In the genomic region with DNA sequence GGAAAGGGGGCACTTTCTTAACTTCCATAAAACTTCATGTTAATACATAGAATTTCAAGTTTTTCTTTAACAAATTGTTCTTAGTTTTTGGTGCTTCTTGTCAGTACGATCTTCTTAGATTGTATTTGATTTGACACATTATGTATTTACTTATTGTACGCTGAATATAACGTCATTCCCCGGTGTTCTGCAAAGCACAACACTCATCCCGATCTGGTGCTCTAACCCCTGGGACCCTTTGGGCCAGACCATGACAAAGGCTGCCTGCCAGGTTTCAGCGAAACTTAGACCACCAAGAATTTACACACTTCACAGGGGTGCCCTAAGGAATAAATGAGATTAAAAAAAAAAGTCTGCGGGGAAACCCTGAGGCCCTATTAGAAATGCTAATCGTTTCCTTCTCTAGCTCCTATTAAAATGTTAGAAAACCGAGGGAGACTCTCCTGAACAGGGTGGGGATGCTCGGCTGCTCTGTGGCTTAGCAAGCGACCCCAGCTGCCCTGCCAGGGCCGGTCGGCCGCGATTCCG, we compare ENCODE assay signal across 8 cellular contexts. TPM values are rescaled to one million over a fixed set of nuclear protein-coding genes. Genes with fewer than 3 reads are reported as not detected.
DNase-seq lines count a peak whose midpoint lies in the region; ATAC-seq, FAIRE-seq and TF ChIP-seq lines count a peak whose summit lies in the region.

No MANE protein-coding gene starts in this region.

- peak overlapping the region; percentile 81 for H3K4me3 Mint-ChIP-seq in activated B cell treated with CpG ODN at 0.5 μM for 24 hours
- H3K4me3 Mint-ChIP-seq in stimulated activated naive CD8-positive, alpha-beta T cell treated with anti-CD3 and anti-CD28 coated beads, Interleukin-15, amount 100 ng/mL, for 72 hours = peak overlapping the region; percentile 86 to 87

- CTCF ChIA-PET in activated B cell treated with CpG ODN at 0.5 μM for 24 hours (lab: Charles Lee) = interaction anchor here (1.5 to 2.4 kb wide), 2 partner anchors 52 to 59 kb away, joined by 8 to 15 read pairs; a partner anchor contains a TSS

- no peaks in the 10 kb centered on the region for H3K4me1 ChIP-seq in iPS-15b (ENCODE audit: control insufficient read depth, insufficient read depth, low read length)

- intact Hi-C loops in activated B cell treated with CpG ODN at 0.5 μM for 24 hours (cut with micrococcal nuclease) = loop anchor here (5.0 kb wide), 2 partner anchors 570 to 1565 kb away; a partner anchor contains a TSS

- peak overlapping the region; percentile 30 for H3K4me3 ChIP-seq in iPS-15b (ENCODE audit: low read depth, low read length)

- DNase-seq in NCI-H2171 treated with DMSO at 0.1 percent for 48 hours (lab: John Stamatoyannopoulos, UW) (peak; percentile 43), NCI-H2171 (lab: John Stamatoyannopoulos, UW) (no peak), activated B cell treated with CpG ODN at 0.5 μM for 24 hours (no peak), HPDE6-E6E7 (ENCODE audit: extremely low spot score) (no peak), frontal cortex (ENCODE audit: low spot score in 2 of 2) (no peak), HCEC 1CT (no peak)
- no peak for DNase-seq in stimulated activated naive CD8-positive, alpha-beta T cell treated with anti-CD3 and anti-CD28 coated beads, Interleukin-15, amount 100 ng/mL, for 72 hours

- POLR2A ChIA-PET in activated B cell treated with CpG ODN at 0.5 μM for 24 hours (lab: Charles Lee) = interaction anchor here (0.7 to 4.7 kb wide), 15 partner anchors 9 to 349 kb away, joined by 3 to 94 read pairs (median 6); a partner anchor contains a TSS

- H3K9me3 ChIP-seq in iPS-15b (ENCODE audit: control insufficient read depth, insufficient read depth, low read length) = no peaks in the 10 kb centered on the region

- H3K4me1 Mint-ChIP-seq in activated B cell treated with CpG ODN at 0.5 μM for 24 hours = peaks cover 32% of the 10 kb centered on the region
- H3K4me1 Mint-ChIP-seq in stimulated activated naive CD8-positive, alpha-beta T cell treated with anti-CD3 and anti-CD28 coated beads, Interleukin-15, amount 100 ng/mL, for 72 hours = peaks cover 58% of the 10 kb centered on the region

- H3K9me3 Mint-ChIP-seq in activated B cell treated with CpG ODN at 0.5 μM for 24 hours = no peaks in the 10 kb centered on the region
- H3K9me3 Mint-ChIP-seq in stimulated activated naive CD8-positive, alpha-beta T cell treated with anti-CD3 and anti-CD28 coated beads, Interleukin-15, amount 100 ng/mL, for 72 hours = no peaks in the 10 kb centered on the region

- H3K9ac ChIP-seq in iPS-15b (ENCODE audit: low read depth, low read length) = no peak overlapping the region

- no peaks in the 10 kb centered on the region for H3K36me3 Mint-ChIP-seq in activated B cell treated with CpG ODN at 0.5 μM for 24 hours (ENCODE audit: low read depth)

- H3K36me3 ChIP-seq in iPS-15b (ENCODE audit: control insufficient read depth, insufficient read depth, low read length) = no peaks in the 10 kb centered on the region

- no peak for FAIRE-seq in frontal cortex (lab: Jason Lieb, UNC)

- peak overlapping the region; percentile 84 for H3K27ac Mint-ChIP-seq in activated B cell treated with CpG ODN at 0.5 μM for 24 hours
- peak overlapping the region; percentile 97 to 99 for H3K27ac Mint-ChIP-seq in stimulated activated naive CD8-positive, alpha-beta T cell treated with anti-CD3 and anti-CD28 coated beads, Interleukin-15, amount 100 ng/mL, for 72 hours

- no peaks in the 10 kb centered on the region for H3K27me3 Mint-ChIP-seq in activated B cell treated with CpG ODN at 0.5 μM for 24 hours
- H3K27me3 Mint-ChIP-seq in stimulated activated naive CD8-positive, alpha-beta T cell treated with anti-CD3 and anti-CD28 coated beads, Interleukin-15, amount 100 ng/mL, for 72 hours = no peaks in the 10 kb centered on the region

- no peak for ATAC-seq in activated B cell treated with CpG ODN at 0.5 μM for 24 hours (ENCODE audit: low read depth)
- no peak for ATAC-seq in stimulated activated naive CD8-positive, alpha-beta T cell treated with anti-CD3 and anti-CD28 coated beads, Interleukin-15, amount 100 ng/mL, for 72 hours

- TF ChIP-seq CTCF in activated B cell treated with CpG ODN at 0.5 μM for 24 hours (IDR thresholded peaks at IDR 0.05) = no peak

- H3K27me3 ChIP-seq in iPS-15b (ENCODE audit: control insufficient read depth, insufficient read depth, low read length) = peaks cover 76% of the 10 kb centered on the region

RNA-seq across cellular contexts. Expression of a gene that starts 0.9 kb away (rescaled TPM):
- total RNA-seq in activated B cell treated with CpG ODN at 0.5 μM for 24 hours (162 and 173 TPM in 2 replicates), frontal cortex (6.1 TPM)

RNA-seq across cellular contexts. Expression of a gene that starts 44.3 kb away (rescaled TPM):
- total RNA-seq in activated B cell treated with CpG ODN at 0.5 μM for 24 hours (0.11 TPM in 1 of 2 replicates, not detected in the other), frontal cortex (3.7 TPM)

RNA-seq across cellular contexts. Expression of a gene that starts 60.0 kb away (rescaled TPM):
- total RNA-seq in activated B cell treated with CpG ODN at 0.5 μM for 24 hours = 25.3 and 32.4 TPM in 2 replicates
- total RNA-seq in frontal cortex = 18.3 TPM

Comparison
In these comparisons a context has a peak if more than half of its experiments do, and no peak if none do; other contexts are left out.
1. RNA of a gene that starts 0.9 kb away (total RNA-seq): 162 to 173 TPM in activated B cell treated with CpG ODN at 0.5 μM for 24 hours; 6.1 TPM in frontal cortex (single experiment); every median in the first group is over 10 times any median in the second.